In genomic region chr4:99649208-99649607, GRCh38 we compare ENCODE assay signal across 21 cellular contexts. TPM values are rescaled to one million over a fixed set of nuclear protein-coding genes. Genes with fewer than 3 reads are reported as not detected.
A peak's percentile ranks its signal among the peaks of the same experiment; 100 is the strongest.
DNase-seq lines count a peak whose midpoint lies in the region; ATAC-seq and TF ChIP-seq lines count a peak whose summit lies in the region.
"Had no signal": no experiment of that assay in that cellular context is flagged by ENCODE, and none has a peak within 500 bp of the region (broad histone marks: within the 10 kb centered on the region; RNA-seq: fewer than 3 reads in every experiment).

No MANE protein-coding gene starts in this region.

- no peaks in the 10 kb centered on the region for H4K20me1 ChIP-seq in Karpas-422 (ENCODE audit: insufficient read depth, low read depth, low read length)

- H3K27ac ChIP-seq in Karpas-422 (ENCODE audit: low read length) (peak overlapping the region; percentile 21; the same call in 1 of the 2 replicates), neuronal stem cell (replicated peaks; ENCODE audit: low read length) (no peak overlapping the region), testis (peak overlapping the region; percentile 61 to 82)
- H3K27ac ChIP-seq: GM23248 had no signal

- no peaks in the 10 kb centered on the region for H3K79me2 ChIP-seq in Karpas-422 (ENCODE audit: low read length)

- H3K9me2 ChIP-seq in Karpas-422 (replicated peaks; ENCODE audit: insufficient read depth, low read length) = no peaks in the 10 kb centered on the region

- no peak overlapping the region for H3K23ac ChIP-seq in neuronal stem cell (ENCODE audit: low read depth, low read length, poor library complexity)

- POLR2A ChIA-PET in T-cell (lab: Charles Lee) = no interaction called here

- H3K79me1 ChIP-seq in neuronal stem cell (ENCODE audit: low read depth, low read length) = no peaks in the 10 kb centered on the region

- peak overlapping the region; percentile 55 for H2BK5ac ChIP-seq in neuronal stem cell (ENCODE audit: low read length)

- peak overlapping the region; percentile 53 for H2AK5ac ChIP-seq in neuronal stem cell (ENCODE audit: low read depth, low read length)

- peak overlapping the region; percentile 55 for H3K4me3 ChIP-seq in Karpas-422 (ENCODE audit: low read length)
- H3K4me3 ChIP-seq in neuronal stem cell (ENCODE audit: low read length in 2 of 2) = no peak overlapping the region
- no peak overlapping the region for H3K4me3 ChIP-seq in testis
- H3K4me3 ChIP-seq: GM23248 had no signal

- no peak overlapping the region for H4K8ac ChIP-seq in neuronal stem cell (ENCODE audit: low read depth, low read length)

- ATAC-seq in GM19023 (IDR thresholded peaks at IDR 0.05; ENCODE audit: unreplicated experiment) = no peak
- no peak for ATAC-seq in T-cell (replicated peaks in 1 of 4)

- H3K14ac ChIP-seq in neuronal stem cell (ENCODE audit: low read length) = no peak overlapping the region

- CTCF ChIA-PET in T-cell (lab: Charles Lee) = no interaction called here

- H3K9me3 ChIP-seq in Karpas-422 (ENCODE audit: low read length) = no peaks in the 10 kb centered on the region
- no peaks in the 10 kb centered on the region for H3K9me3 ChIP-seq in neuronal stem cell (replicated peaks in 1 of 2; ENCODE audit: control insufficient read depth in 2 of 2, insufficient read depth in 1 of 2, low read depth in 1 of 2, low read length in 2 of 2)
- H3K9me3 ChIP-seq in testis = no peaks in the 10 kb centered on the region
- H3K9me3 ChIP-seq: Caco-2 had no signal

- no peak overlapping the region for H3K4ac ChIP-seq in neuronal stem cell (ENCODE audit: low read length)

- no peaks in the 10 kb centered on the region for H3K27me3 ChIP-seq in Karpas-422 (ENCODE audit: low read length)
- no peaks in the 10 kb centered on the region for H3K27me3 ChIP-seq in neuronal stem cell (ENCODE audit: control insufficient read depth in 3 of 3, insufficient read depth in 3 of 3, low read depth in 1 of 3, low read length in 3 of 3)
- no peaks in the 10 kb centered on the region for H3K27me3 ChIP-seq in testis

- WGBS in neuronal stem cell (ENCODE audit: extremely low coverage in 2 of 2, insufficient read length in 2 of 2, insufficient replicate concordance in 1 of 2), 2 donors = no CpG with 5 or more reads among the region's 9 CpGs
- 84 to 86% methylated on average over 8 to 9 of the region's 9 CpGs for WGBS in testis, 2 donors

- H3K18ac ChIP-seq in neuronal stem cell (ENCODE audit: low read length) = peak overlapping the region; percentile 81

- H3K4me1 ChIP-seq in Karpas-422 (ENCODE audit: low read length) (peaks cover 93% of the 10 kb centered on the region), neuronal stem cell (ENCODE audit: control insufficient read depth in 2 of 2, insufficient read depth in 1 of 2, low read depth in 1 of 2, low read length in 2 of 2) (peaks cover 4 to 29% of the 10 kb centered on the region in 2 donors), testis (peaks cover 53% of the 10 kb centered on the region)
- H3K4me1 ChIP-seq: Caco-2 had no signal

- H3K4me2 ChIP-seq in Karpas-422 (ENCODE audit: low read depth, low read length, poor library complexity, severe bottlenecking) = peak overlapping the region; percentile 58
- H3K4me2 ChIP-seq in neuronal stem cell (ENCODE audit: insufficient read depth, low read length, poor library complexity, severe bottlenecking) = no peak overlapping the region

- no peak overlapping the region for H3K4me3 Mint-ChIP-seq in glutamatergic neuron (ENCODE audit: unreplicated experiment)
- no peak overlapping the region for H3K4me3 Mint-ChIP-seq in T-cell
- H3K4me3 Mint-ChIP-seq: CD4-positive, alpha-beta memory T cell had no signal

- no peak for TF ChIP-seq POLR2A in testis (IDR thresholded peaks at IDR 0.05)

- intact Hi-C loops in testis (cut with DNase I; ENCODE audit: low total_unique reads) = no loop called here

- peak overlapping the region; percentile 22 for H2BK120ac ChIP-seq in neuronal stem cell (ENCODE audit: low read depth, low read length)

- H3K36me3 Mint-ChIP-seq in glutamatergic neuron (ENCODE audit: unreplicated experiment) = peaks cover 4% of the 10 kb centered on the region
- no peaks in the 10 kb centered on the region for H3K36me3 Mint-ChIP-seq in T-cell
- H3K36me3 Mint-ChIP-seq: CD4-positive, alpha-beta memory T cell had no signal

- H2BK12ac ChIP-seq in neuronal stem cell (ENCODE audit: low read length) = no peak overlapping the region

- H2BK15ac ChIP-seq in neuronal stem cell (ENCODE audit: low read length) = no peak overlapping the region

- peak overlapping the region; percentile 67; the same call in 1 of the 2 replicates for H2AFZ ChIP-seq in Karpas-422 (ENCODE audit: low read length)
- H2AFZ ChIP-seq in neuronal stem cell (ENCODE audit: low read length) = peak overlapping the region; percentile 87
- H2AFZ ChIP-seq: GM23248 had no signal

- TF ChIP-seq CTCF in glutamatergic neuron (IDR thresholded peaks at IDR 0.05; ENCODE audit: partially characterized antibody, unreplicated experiment) (no peak), testis (IDR thresholded peaks at IDR 0.05) (no peak)

- H3K9ac ChIP-seq in Karpas-422 (ENCODE audit: low read length) (peak overlapping the region; percentile 53), neuronal stem cell (ENCODE audit: low read depth, low read length, poor library complexity) (no peak overlapping the region)
- H3K9ac ChIP-seq: GM23248 had no signal

- DNase-seq in Karpas-422 (peak; percentile 68), glutamatergic neuron (no peak), neuronal stem cell (ENCODE audit: low spot score) (no peak), testis (no peak), NK-92 (lab: John Stamatoyannopoulos, UW; ENCODE audit: unreplicated experiment) (no peak), T-cell (no peak)
- DNase-seq: Caco-2; CD4-positive, alpha-beta memory T cell; DMS 273 treated with DMSO at 0.1 percent for 48 hours; DMS79 treated with DMSO at 0.1 percent for 48 hours; GM23248; HCEC 1CT; KBM-7; NCI-H1092; NCI-H1436 treated with DMSO at 0.1 percent for 48 hours; NCI-H1930; NCI-H510A; NCI-H748 treated with DMSO at 0.1 percent for 48 hours; OCI-M1 had no signal

- H3K36me3 ChIP-seq in Karpas-422 (ENCODE audit: insufficient read depth, low read length) (no peaks in the 10 kb centered on the region), neuronal stem cell (replicated peaks in 1 of 2; ENCODE audit: control insufficient read depth in 2 of 2, insufficient read depth in 2 of 2, low read length in 2 of 2) (no peaks in the 10 kb centered on the region), testis (ENCODE audit: low read depth, missing control alignments) (no peaks in the 10 kb centered on the region)

- peaks cover 9% of the 10 kb centered on the region for H3K27me3 Mint-ChIP-seq in glutamatergic neuron (ENCODE audit: unreplicated experiment)
- H3K27me3 Mint-ChIP-seq in T-cell = peaks cover 0 to 3% of the 10 kb centered on the region in 2 donors
- H3K27me3 Mint-ChIP-seq: CD4-positive, alpha-beta memory T cell had no signal

- H3K27ac Mint-ChIP-seq in glutamatergic neuron (ENCODE audit: unreplicated experiment) (peak overlapping the region; percentile 34), T-cell (no peak overlapping the region)
- H3K27ac Mint-ChIP-seq: CD4-positive, alpha-beta memory T cell had no signal

- H3K9me3 Mint-ChIP-seq in glutamatergic neuron (ENCODE audit: unreplicated experiment) = peaks cover 8% of the 10 kb centered on the region
- no peaks in the 10 kb centered on the region for H3K9me3 Mint-ChIP-seq in T-cell
- H3K9me3 Mint-ChIP-seq: CD4-positive, alpha-beta memory T cell had no signal

- no peak overlapping the region for H4K91ac ChIP-seq in neuronal stem cell (ENCODE audit: low read depth, low read length, poor library complexity)

- H3K4me1 Mint-ChIP-seq in glutamatergic neuron (ENCODE audit: low read depth, unreplicated experiment) (peaks cover 34% of the 10 kb centered on the region), T-cell (no peaks in the 10 kb centered on the region)
- H3K4me1 Mint-ChIP-seq: CD4-positive, alpha-beta memory T cell had no signal

RNA-seq across cellular contexts. Expression of gene C4orf54, which starts 8.4 kb away (rescaled TPM):
- 3.4 and 4.7 TPM in 2 replicates for total RNA-seq in Karpas-422 (2014; rRNA removed; shearing (Covaris generic); ENCODE audit: low replicate concordance)
- total RNA-seq in glutamatergic neuron (ENCODE audit: unreplicated experiment) = not detected
- polyA plus RNA-seq in neuronal stem cell (2013, experiment 1 of 2) = not detected
- polyA plus RNA-seq in neuronal stem cell (2013, experiment 2 of 2) = not detected
- under 1 TPM; 0.39 to 0.81 TPM for total RNA-seq in testis
- polyA plus RNA-seq in testis (ENCODE audit: insufficient read depth, low read depth, low replicate concordance) = 0.46 TPM
- not detected for total RNA-seq in T-cell
- total RNA-seq: Caco-2; CD4-positive, alpha-beta memory T cell; GM23248 had no signal
- polyA plus RNA-seq: BJ; CD4-positive, alpha-beta memory T cell; GM23248 had no signal
